Comparison of ENCODE assay signal across 9 cellular contexts in the genomic region with DNA sequence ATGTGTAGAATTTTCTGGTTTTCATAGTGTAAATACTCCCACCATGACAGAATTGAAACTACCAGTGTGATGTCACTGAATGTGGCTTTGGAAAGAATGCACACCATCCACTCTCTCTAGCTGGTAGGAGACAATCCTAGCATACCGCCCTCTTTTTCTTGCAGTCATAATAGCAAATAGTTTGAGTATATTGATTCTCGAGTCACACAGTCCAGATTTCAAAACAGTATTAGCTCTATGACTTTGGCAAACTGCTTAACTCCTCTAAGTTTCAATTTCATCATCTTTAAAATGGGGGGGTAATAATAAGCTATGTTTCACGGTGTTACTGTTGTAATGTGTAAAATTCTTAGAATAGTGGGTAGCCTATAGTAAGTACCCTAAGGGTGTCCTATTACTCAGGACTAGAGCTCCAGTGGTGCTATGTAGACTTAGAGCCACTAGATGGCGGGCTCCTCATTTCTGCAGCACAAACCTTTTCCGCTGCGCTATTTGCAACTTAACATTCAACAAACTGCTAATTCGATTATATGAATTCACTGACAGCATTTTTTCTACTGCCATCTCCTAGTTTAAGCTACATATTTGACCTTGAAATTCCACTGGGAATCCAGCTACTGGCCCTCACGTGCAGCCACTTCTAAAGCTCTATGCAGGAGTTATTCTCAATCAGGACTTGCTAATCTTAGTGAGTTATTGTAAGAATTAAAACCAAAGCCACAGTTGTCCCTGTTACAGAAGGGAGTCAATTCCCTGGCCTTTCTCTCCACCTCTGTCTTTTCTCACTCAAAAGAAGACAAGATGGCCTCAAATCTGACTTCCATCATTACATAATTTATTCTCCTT. TPM values are rescaled to one million over a fixed set of nuclear protein-coding genes. Genes with fewer than 3 reads are reported as not detected.
DNase-seq lines count a peak whose midpoint lies in the region; ATAC-seq and TF ChIP-seq lines count a peak whose summit lies in the region.
"Had no signal": no experiment of that assay in that cellular context is flagged by ENCODE, and none has a peak within 500 bp of the region (broad histone marks: within the 10 kb centered on the region; RNA-seq: fewer than 3 reads in every experiment).

No MANE protein-coding gene starts in this region.

- H3K9me3 Mint-ChIP-seq in CD4-positive, alpha-beta T cell = peaks cover 12% of the 10 kb centered on the region

- H3K9ac ChIP-seq in endocrine pancreas (ENCODE audit: control insufficient read depth, insufficient read depth, low read length) = peak overlapping the region; percentile 35

- DNase-seq in CD4-positive, alpha-beta T cell = peak; percentile 43 to 72 (median 62)
- DNase-seq in NCI-H748 (lab: John Stamatoyannopoulos, UW; ENCODE audit: unreplicated experiment) = peak; percentile 80
- peak; percentile 58 to 69 for DNase-seq in activated CD4-positive, alpha-beta T cell treated with anti-CD3 and anti-CD28 coated beads, Interleukin-2, amount 50 U/mL, for 48 hours
- peak in 2 of 3 donors; percentile 58 to 85 for DNase-seq in mucosa of descending colon
- peak; percentile 26 for DNase-seq in stimulated activated CD8-positive, alpha-beta memory T cell treated with anti-CD3 and anti-CD28 coated beads, Interleukin-4, amount 100 ng/mL, for 24 hours (ENCODE audit: low read depth)

- POLR2A ChIA-PET in CD4-positive, alpha-beta T cell (lab: Charles Lee) = interaction anchor here (0.6 to 2.2 kb wide), 27 partner anchors 9 to 177 kb away, joined by 3 to 21 read pairs (median 4); a partner anchor contains a TSS

- H3K27me3 ChIP-seq in CD4-positive, alpha-beta T cell (ENCODE audit: control insufficient read depth, insufficient read depth, low read length) = no peaks in the 10 kb centered on the region
- H3K27me3 ChIP-seq in endocrine pancreas (ENCODE audit: control insufficient read depth, insufficient read depth, low read length) = no peaks in the 10 kb centered on the region

- peaks cover 21% of the 10 kb centered on the region for H3K9me3 ChIP-seq in CD4-positive, alpha-beta T cell (ENCODE audit: control insufficient read depth, low read length)
- H3K9me3 ChIP-seq in endocrine pancreas (ENCODE audit: control insufficient read depth, low read length) (peaks cover 2% of the 10 kb centered on the region), mucosa of descending colon (peaks cover 14% of the 10 kb centered on the region)

- intact Hi-C loops in CD4-positive, alpha-beta T cell (cut with DNase I, micrococcal nuclease) = loop anchor here (1.0 to 2.0 kb wide), 6 partner anchors 24 to 176 kb away; no protein-coding TSS in a partner anchor
- intact Hi-C loops in mucosa of descending colon (cut with DNase I, micrococcal nuclease) = loop anchor here (2.0 to 10.0 kb wide), 4 partner anchors 54 to 177 kb away; no protein-coding TSS in a partner anchor

- no peaks in the 10 kb centered on the region for H3K36me3 ChIP-seq in endocrine pancreas (ENCODE audit: control insufficient read depth, insufficient read depth, low read length)
- H3K36me3 ChIP-seq in mucosa of descending colon (ENCODE audit: low read depth) = peaks cover 3% of the 10 kb centered on the region

- no peak overlapping the region for H3K27ac Mint-ChIP-seq in CD4-positive, alpha-beta T cell

- peak; percentile 99 for ATAC-seq in CD4-positive, alpha-beta T cell (ENCODE audit: poor library complexity)
- ATAC-seq in GM19328 (IDR thresholded peaks at IDR 0.05; ENCODE audit: unreplicated experiment) = peak; percentile 96
- ATAC-seq in HG03442 (IDR thresholded peaks at IDR 0.05; ENCODE audit: unreplicated experiment) = peak; percentile 96
- ATAC-seq in mucosa of descending colon = peak; percentile 64

- peaks cover 10% of the 10 kb centered on the region for H3K27me3 Mint-ChIP-seq in CD4-positive, alpha-beta T cell

- H3K4me3 ChIP-seq in endocrine pancreas (ENCODE audit: control insufficient read depth, insufficient read depth, low read length) = no peak overlapping the region
- no peak overlapping the region for H3K4me3 ChIP-seq in mucosa of descending colon

- peaks cover 31% of the 10 kb centered on the region for H3K4me1 Mint-ChIP-seq in CD4-positive, alpha-beta T cell (ENCODE audit: low read depth)

- H3K4me1 ChIP-seq in endocrine pancreas (ENCODE audit: control insufficient read depth, insufficient read depth, low read length) = no peaks in the 10 kb centered on the region
- H3K4me1 ChIP-seq in mucosa of descending colon (ENCODE audit: low read depth) = peaks cover 19% of the 10 kb centered on the region

- peak overlapping the region; percentile 7 for H3K4me3 Mint-ChIP-seq in CD4-positive, alpha-beta T cell

- CTCF ChIA-PET in CD4-positive, alpha-beta T cell (lab: Charles Lee) = interaction anchor here (0.8 to 3.4 kb wide), 46 partner anchors 8 to 233 kb away, joined by 3 to 92 read pairs (median 4); a partner anchor contains a TSS

- H3K27ac ChIP-seq in CD4-positive, alpha-beta T cell (ENCODE audit: low read depth, low read length) = no peak overlapping the region

- peaks cover 9% of the 10 kb centered on the region for H3K36me3 Mint-ChIP-seq in CD4-positive, alpha-beta T cell (ENCODE audit: low read depth)

- peak; percentile 95 for TF ChIP-seq CTCF in CD4-positive, alpha-beta T cell (IDR thresholded peaks at IDR 0.05)
- TF ChIP-seq CTCF in mucosa of descending colon (IDR thresholded peaks at IDR 0.05) = peak; percentile 71

RNA-seq across cellular contexts. Expression of a gene that starts 18.7 kb away (rescaled TPM):
- total RNA-seq in CD4-positive, alpha-beta T cell = not detected
- not detected for total RNA-seq in mucosa of descending colon
- total RNA-seq: activated CD8-positive, alpha-beta memory T cell treated with anti-CD3 and anti-CD28 coated beads for 36 hours had no signal

RNA-seq across cellular contexts. Expression of a gene that starts 22.7 kb away (rescaled TPM):
- total RNA-seq in CD4-positive, alpha-beta T cell = 100 to 1,000 TPM; 245 to 259 TPM
- total RNA-seq in mucosa of descending colon = 100 to 1,000 TPM; 193 to 363 (median 355) TPM

RNA-seq across cellular contexts. Expression of a gene that starts 44.2 kb away (rescaled TPM):
- total RNA-seq in CD4-positive, alpha-beta T cell = under 1 TPM; 0.20 to 0.27 TPM
- 10 to 100 TPM; 16.2 to 49.4 (median 46.6) TPM for total RNA-seq in mucosa of descending colon

RNA-seq across cellular contexts. Expression of a gene that starts 47.6 kb away (rescaled TPM):
- total RNA-seq in CD4-positive, alpha-beta T cell = 10 to 100 TPM; 19.1 to 21.9 TPM
- 10 to 100 TPM; 26.1 to 39.5 (median 33.4) TPM for total RNA-seq in mucosa of descending colon

RNA-seq across cellular contexts. Expression of a gene that starts 57.3 kb away (rescaled TPM):
- not detected for total RNA-seq in CD4-positive, alpha-beta T cell
- total RNA-seq in mucosa of descending colon = not detected
- total RNA-seq: activated CD8-positive, alpha-beta memory T cell treated with anti-CD3 and anti-CD28 coated beads for 36 hours had no signal

Comparison
In these comparisons a context has a peak if more than half of its experiments do, and no peak if none do; other contexts are left out.
1. DNase-seq: peak in every context shown above with its lines; median percentile 80 in NCI-H748; 72 in mucosa of descending colon; 64 in activated CD4-positive, alpha-beta T cell treated with anti-CD3 and anti-CD28 coated beads, Interleukin-2, amount 50 U/mL, for 48 hours; 62 in CD4-positive, alpha-beta T cell; 26 in stimulated activated CD8-positive, alpha-beta memory T cell treated with anti-CD3 and anti-CD28 coated beads, Interleukin-4, amount 100 ng/mL, for 24 hours.
2. RNA of a gene that starts 44.2 kb away (total RNA-seq): 16.2 to 49.4 TPM in mucosa of descending colon; 0.20 to 0.27 TPM in CD4-positive, alpha-beta T cell; every median in the first group is over 10 times any median in the second.
3. Peak in every context shown above with its lines, with median percentiles within 50 percentile points of each other: ATAC-seq.